1 cellular context compared by ENCODE assay signal in the genomic region with DNA sequence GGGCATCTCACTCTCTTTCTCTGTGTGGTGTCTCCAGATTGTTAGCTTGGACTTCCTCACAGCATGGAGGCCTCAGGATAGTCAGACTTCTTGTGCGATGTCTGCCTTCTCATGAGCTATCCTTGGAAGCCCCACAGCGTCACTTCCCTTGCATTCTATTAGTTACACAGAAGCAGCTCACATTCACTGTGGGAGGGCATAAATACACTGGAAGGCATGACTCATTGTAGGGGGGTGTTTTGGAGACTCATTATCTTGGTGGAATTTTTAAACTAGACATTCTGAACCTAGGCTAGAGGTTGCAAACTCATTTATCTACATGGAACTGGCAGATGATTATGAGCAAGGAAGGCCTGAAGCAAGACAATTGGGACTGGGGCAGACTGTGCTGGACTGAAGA.
TF ChIP-seq lines count a peak whose summit lies in the region.

No MANE protein-coding gene starts in this region.

TF ChIP-seq in K562, 482 proteins besides CTCF, POLR2A, EP300 and RAD21 (continued from another document and continues in another):
- TF ChIP-seq RCOR1 (IDR thresholded peaks at IDR 0.05; ENCODE audit: borderline replicate concordance in 1 of 2, low read depth in 2 of 2, low read length in 2 of 2), result 0 out of 4 replicates have a peak, but pooled peaks of 1 of the 2 experiments have one; percentile 49
- TF ChIP-seq FOS (IDR thresholded peaks at IDR 0.05; ENCODE audit: extremely low read depth, insufficient read length), result peak; percentile 18
- TF ChIP-seq STAT5B (CRISPR knock-in tag; IDR thresholded peaks at IDR 0.05), result no peak
- TF ChIP-seq TEAD4 (IDR thresholded peaks at IDR 0.05; ENCODE audit: low read length), result peak; percentile 14; the same call in 1 of the 2 replicates
- no peak for TF ChIP-seq TEAD4 (CRISPR knock-in tag; IDR thresholded peaks at IDR 0.05; ENCODE audit: borderline replicate concordance)
- TF ChIP-seq, protein P1, sequence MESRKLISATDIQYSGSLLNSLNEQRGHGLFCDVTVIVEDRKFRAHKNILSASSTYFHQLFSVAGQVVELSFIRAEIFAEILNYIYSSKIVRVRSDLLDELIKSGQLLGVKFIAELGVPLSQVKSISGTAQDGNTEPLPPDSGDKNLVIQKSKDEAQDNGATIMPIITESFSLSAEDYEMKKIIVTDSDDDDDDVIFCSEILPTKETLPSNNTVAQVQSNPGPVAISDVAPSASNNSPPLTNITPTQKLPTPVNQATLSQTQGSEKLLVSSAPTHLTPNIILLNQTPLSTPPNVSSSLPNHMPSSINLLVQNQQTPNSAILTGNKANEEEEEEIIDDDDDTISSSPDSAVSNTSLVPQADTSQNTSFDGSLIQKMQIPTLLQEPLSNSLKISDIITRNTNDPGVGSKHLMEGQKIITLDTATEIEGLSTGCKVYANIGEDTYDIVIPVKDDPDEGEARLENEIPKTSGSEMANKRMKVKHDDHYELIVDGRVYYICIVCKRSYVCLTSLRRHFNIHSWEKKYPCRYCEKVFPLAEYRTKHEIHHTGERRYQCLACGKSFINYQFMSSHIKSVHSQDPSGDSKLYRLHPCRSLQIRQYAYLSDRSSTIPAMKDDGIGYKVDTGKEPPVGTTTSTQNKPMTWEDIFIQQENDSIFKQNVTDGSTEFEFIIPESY (CRISPR knock-in tag; IDR thresholded peaks at IDR 0.05), result no peak
- no peak for TF ChIP-seq HDAC1 (IDR thresholded peaks at IDR 0.05)
- peak; percentile 73 for TF ChIP-seq TCF3 (CRISPR knock-in tag; IDR thresholded peaks at IDR 0.05)
- peak; percentile 15; the same call in 1 of the 2 replicates for TF ChIP-seq BHLHE40 (IDR thresholded peaks at IDR 0.05; ENCODE audit: low read length)
- TF ChIP-seq, protein P2, sequence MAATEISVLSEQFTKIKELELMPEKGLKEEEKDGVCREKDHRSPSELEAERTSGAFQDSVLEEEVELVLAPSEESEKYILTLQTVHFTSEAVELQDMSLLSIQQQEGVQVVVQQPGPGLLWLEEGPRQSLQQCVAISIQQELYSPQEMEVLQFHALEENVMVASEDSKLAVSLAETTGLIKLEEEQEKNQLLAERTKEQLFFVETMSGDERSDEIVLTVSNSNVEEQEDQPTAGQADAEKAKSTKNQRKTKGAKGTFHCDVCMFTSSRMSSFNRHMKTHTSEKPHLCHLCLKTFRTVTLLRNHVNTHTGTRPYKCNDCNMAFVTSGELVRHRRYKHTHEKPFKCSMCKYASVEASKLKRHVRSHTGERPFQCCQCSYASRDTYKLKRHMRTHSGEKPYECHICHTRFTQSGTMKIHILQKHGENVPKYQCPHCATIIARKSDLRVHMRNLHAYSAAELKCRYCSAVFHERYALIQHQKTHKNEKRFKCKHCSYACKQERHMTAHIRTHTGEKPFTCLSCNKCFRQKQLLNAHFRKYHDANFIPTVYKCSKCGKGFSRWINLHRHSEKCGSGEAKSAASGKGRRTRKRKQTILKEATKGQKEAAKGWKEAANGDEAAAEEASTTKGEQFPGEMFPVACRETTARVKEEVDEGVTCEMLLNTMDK (IDR thresholded peaks at IDR 0.05; ENCODE audit: borderline replicate concordance, insufficient read depth, low read depth, low read length, poor library complexity, severe bottlenecking), result no peak
- TF ChIP-seq PBX2 (CRISPR knock-in tag; IDR thresholded peaks at IDR 0.05; ENCODE audit: low read depth), result no peak
- 0 out of 2 replicates have a peak, but pooled peaks have one; percentile 50 for TF ChIP-seq PBX2 (tag; conservative IDR thresholded peaks at IDR 0.05; ENCODE audit: low read depth)
- peak; percentile 57 for TF ChIP-seq CBFA2T2 (conservative IDR thresholded peaks at IDR 0.05)
- no peak for TF ChIP-seq GTF2A2 (tag; IDR thresholded peaks at IDR 0.05)
- TF ChIP-seq SMARCE1 (IDR thresholded peaks at IDR 0.05), result peak; percentile 63; the same call in 1 of the 2 replicates
- no peak for TF ChIP-seq ZNF121 (CRISPR knock-in tag; conservative IDR thresholded peaks at IDR 0.05)
- TF ChIP-seq TBP (optimal IDR thresholded peaks at IDR 0.05; ENCODE audit: low read depth, low read length), result no peak
- TF ChIP-seq CBX3 (IDR thresholded peaks at IDR 0.05; ENCODE audit: borderline replicate concordance in 1 of 2, low read length in 2 of 2), result peak in 1 of 2 experiments; percentile 37; a peak in 1 of 3 replicates
- no peak for TF ChIP-seq FUS (optimal IDR thresholded peaks at IDR 0.05; ENCODE audit: low read depth, low read length)
- peak; percentile 78 for TF ChIP-seq ARID1B (IDR thresholded peaks at IDR 0.05)
- TF ChIP-seq ARID2 (IDR thresholded peaks at IDR 0.05), result no peak
- TF ChIP-seq RBM39 (optimal IDR thresholded peaks at IDR 0.05; ENCODE audit: low read depth, low read length), result no peak
- no peak for TF ChIP-seq ZKSCAN1 (IDR thresholded peaks at IDR 0.05; ENCODE audit: low read depth, low read length)
- peak; percentile 70; the same call in 1 of the 2 replicates for TF ChIP-seq MAFG (tag; conservative IDR thresholded peaks at IDR 0.05)
- TF ChIP-seq EWSR1 (IDR thresholded peaks at IDR 0.05; ENCODE audit: borderline replicate concordance, low read depth, partially characterized antibody), result no peak
- TF ChIP-seq ZNF583 (CRISPR knock-in tag; IDR thresholded peaks at IDR 0.05), result no peak
- no peak for TF ChIP-seq SAFB2 (IDR thresholded peaks at IDR 0.05; ENCODE audit: borderline replicate concordance, low read depth, low read length, severe bottlenecking)
- TF ChIP-seq WHSC1 (IDR thresholded peaks at IDR 0.05; ENCODE audit: low read length), result no peak
- TF ChIP-seq CREB1 (IDR thresholded peaks at IDR 0.05), result no peak
- no peak for TF ChIP-seq CREB1 (CRISPR knock-in tag; IDR thresholded peaks at IDR 0.05)
- peak; percentile 56 for TF ChIP-seq MEIS2 (IDR thresholded peaks at IDR 0.05; ENCODE audit: partially characterized antibody)
- TF ChIP-seq EZH2 (IDR thresholded peaks at IDR 0.05; ENCODE audit: borderline replicate concordance, low read depth, low read length), result no peak
- TF ChIP-seq E2F1 (CRISPR knock-in tag; IDR thresholded peaks at IDR 0.05), result no peak
- TF ChIP-seq FIP1L1 (IDR thresholded peaks at IDR 0.05; ENCODE audit: low read depth, low read length, poor library complexity, severe bottlenecking), result no peak
- no peak for TF ChIP-seq MCM5 (IDR thresholded peaks at IDR 0.05; ENCODE audit: low read depth)
- TF ChIP-seq NFE2L1 (tag; IDR thresholded peaks at IDR 0.05; ENCODE audit: borderline replicate concordance, low read depth), result no peak
- TF ChIP-seq NCOR1 (IDR thresholded peaks at IDR 0.05), result peak; percentile 56
- TF ChIP-seq ZNF175 (CRISPR knock-in tag; IDR thresholded peaks at IDR 0.05; ENCODE audit: low read depth), result no peak
- peak; percentile 68 for TF ChIP-seq VEZF1 (CRISPR knock-in tag; IDR thresholded peaks at IDR 0.05)
- TF ChIP-seq LEF1 (IDR thresholded peaks at IDR 0.05), result no peak
- peak; percentile 39; the same call in 1 of the 2 replicates for TF ChIP-seq C11orf30 (IDR thresholded peaks at IDR 0.05; ENCODE audit: low read depth)
- no peak for TF ChIP-seq ZNF41 (CRISPR knock-in tag; conservative IDR thresholded peaks at IDR 0.05)
- peak; percentile 60 for TF ChIP-seq GABPA (tag; conservative IDR thresholded peaks at IDR 0.05; ENCODE audit: low read depth)
- no peak for TF ChIP-seq PHF20 (IDR thresholded peaks at IDR 0.05; ENCODE audit: partially characterized antibody)
- TF ChIP-seq USF2 (CRISPR knock-in tag; IDR thresholded peaks at IDR 0.05), result no peak
- TF ChIP-seq NCOA4 (IDR thresholded peaks at IDR 0.05; ENCODE audit: partially characterized antibody), result no peak
- TF ChIP-seq ZNF232 (CRISPR knock-in tag; IDR thresholded peaks at IDR 0.05), result no peak
- TF ChIP-seq EHMT2 (IDR thresholded peaks at IDR 0.05), result peak; percentile 83
- TF ChIP-seq, protein P3, sequence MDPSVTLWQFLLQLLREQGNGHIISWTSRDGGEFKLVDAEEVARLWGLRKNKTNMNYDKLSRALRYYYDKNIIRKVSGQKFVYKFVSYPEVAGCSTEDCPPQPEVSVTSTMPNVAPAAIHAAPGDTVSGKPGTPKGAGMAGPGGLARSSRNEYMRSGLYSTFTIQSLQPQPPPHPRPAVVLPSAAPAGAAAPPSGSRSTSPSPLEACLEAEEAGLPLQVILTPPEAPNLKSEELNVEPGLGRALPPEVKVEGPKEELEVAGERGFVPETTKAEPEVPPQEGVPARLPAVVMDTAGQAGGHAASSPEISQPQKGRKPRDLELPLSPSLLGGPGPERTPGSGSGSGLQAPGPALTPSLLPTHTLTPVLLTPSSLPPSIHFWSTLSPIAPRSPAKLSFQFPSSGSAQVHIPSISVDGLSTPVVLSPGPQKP (CRISPR knock-in tag; IDR thresholded peaks at IDR 0.05), result no peak
- peak; percentile 85 for TF ChIP-seq JUN (IDR thresholded peaks at IDR 0.05; ENCODE audit: borderline replicate concordance, low read depth, low read length)
- TF ChIP-seq JUN (CRISPR knock-in tag; IDR thresholded peaks at IDR 0.05; ENCODE audit: borderline replicate concordance), result no peak
- no peak for TF ChIP-seq ETV5 (CRISPR knock-in tag; IDR thresholded peaks at IDR 0.05; ENCODE audit: low read depth)
- no peak for TF ChIP-seq IRF9 (tag; IDR thresholded peaks at IDR 0.05)
- 0 out of 2 replicates have a peak, but pooled peaks have one; percentile 52 for TF ChIP-seq BACH1 (tag; IDR thresholded peaks at IDR 0.05)
- TF ChIP-seq KLF10 (CRISPR knock-in tag; IDR thresholded peaks at IDR 0.05), result no peak
- TF ChIP-seq JUND (IDR thresholded peaks at IDR 0.05; ENCODE audit: borderline replicate concordance, low read depth, low read length), result peak; percentile 96
- TF ChIP-seq JUND (tag; IDR thresholded peaks at IDR 0.05; ENCODE audit: borderline replicate concordance, low read depth, low read length), result peak; percentile 97; the same call in 2 of the 3 replicates
- TF ChIP-seq NCOA2 (IDR thresholded peaks at IDR 0.05; ENCODE audit: partially characterized antibody in 2 of 2), result no peak
- TF ChIP-seq ZNF740 (CRISPR knock-in tag; IDR thresholded peaks at IDR 0.05), result peak; percentile 94
- 0 out of 4 replicates have a peak, but pooled peaks of 1 of the 2 experiments have one; percentile 35 for TF ChIP-seq ZNF740 (tag; IDR thresholded peaks at IDR 0.05)
- peak; percentile 43; the same call in 1 of the 2 replicates for TF ChIP-seq CREM (IDR thresholded peaks at IDR 0.05; ENCODE audit: low read depth)
- TF ChIP-seq CHCHD3 (CRISPR knock-in tag; IDR thresholded peaks at IDR 0.05), result no peak
- TF ChIP-seq MAFK (IDR thresholded peaks at IDR 0.05; ENCODE audit: low read length), result peak; percentile 45; the same call in 1 of the 2 replicates
